Comparison of ENCODE assay signal across 16 cellular contexts in the genomic region with DNA sequence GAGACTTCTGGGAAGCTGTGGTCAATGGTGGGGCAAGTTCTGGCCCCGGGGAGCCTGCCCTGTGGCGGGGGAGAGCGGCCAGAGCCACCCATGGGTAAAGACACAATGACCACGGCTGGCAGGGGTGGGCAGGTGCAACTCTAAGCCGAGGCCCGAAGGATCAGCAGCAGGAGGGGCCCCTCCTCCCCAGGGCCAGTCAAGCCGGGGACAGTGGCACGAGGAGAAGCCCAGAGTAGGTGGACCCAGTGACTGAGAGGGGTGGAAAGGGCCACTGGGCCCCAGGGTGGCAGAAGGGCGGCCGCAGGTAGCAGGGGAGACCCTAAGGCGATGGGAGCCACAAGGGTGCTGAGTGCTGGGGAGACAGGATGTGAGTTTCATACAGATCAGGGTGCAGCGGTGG.
"Had no signal": no experiment of that assay in that cellular context is flagged by ENCODE, and none has a peak within 500 bp of the region (broad histone marks: within the 10 kb centered on the region; RNA-seq: fewer than 3 reads in every experiment).

No MANE protein-coding gene starts in this region.

- H3K27ac ChIP-seq: epithelial cell of prostate, spleen, transverse colon had no signal

- H3K4me3 ChIP-seq: left lung, right lobe of liver, spleen, transverse colon had no signal

- H3K36me3 Mint-ChIP-seq: natural killer cell treated with Interleukin-12 subunit alpha and Interleukin-12 subunit beta and Interleukin-15 and Interleukin-18, amount 100 ng/mL, for 72 hours had no signal

- DNase-seq: activated CD4-positive, alpha-beta T cell treated with anti-CD3 and anti-CD28 coated beads, Interleukin-2, amount 10 ng/mL, durations not matched to agents 7 days and 5 days; activated CD4-positive, CD25-positive, alpha-beta regulatory T cell; anterior cingulate cortex; cerebellar nuclear complex; hippocampal formation; left lung; mesendoderm; posterior cingulate gyrus; right lobe of liver; spleen; transverse colon had no signal

- H3K27ac Mint-ChIP-seq: activated CD4-positive, alpha-beta T cell treated with anti-CD3 and anti-CD28 coated beads, Interleukin-2, amount 10 ng/mL, durations not matched to agents 7 days and 5 days; dendritic cell treated with granulocyte-macrophage colony-stimulating factor and Interleukin-4, amounts not matched to agents 40 ng/mL and 50 ng/mL, for 4 days had no signal

- ATAC-seq: activated T-helper 17 cell treated with anti-CD3 and anti-CD28 coated beads, Interleukin-2, amount 50 U/mL, for 72 hours; left lung; natural killer cell treated with Interleukin-12 subunit alpha and Interleukin-12 subunit beta and Interleukin-15 and Interleukin-18, amount 100 ng/mL, for 72 hours; right lobe of liver had no signal

- H3K9me3 ChIP-seq: left lung, right lobe of liver, spleen, transverse colon had no signal

- H3K4me3 Mint-ChIP-seq: activated CD4-positive, alpha-beta T cell treated with anti-CD3 and anti-CD28 coated beads, Interleukin-2, amount 10 ng/mL, durations not matched to agents 7 days and 5 days; activated naive CD8-positive, alpha-beta T cell; activated T-helper 17 cell treated with anti-CD3 and anti-CD28 coated beads, Interleukin-2, amount 50 U/mL, for 72 hours; dendritic cell treated with granulocyte-macrophage colony-stimulating factor and Interleukin-4, amounts not matched to agents 40 ng/mL and 50 ng/mL, for 4 days; natural killer cell treated with Interleukin-12 subunit alpha and Interleukin-12 subunit beta and Interleukin-15 and Interleukin-18, amount 100 ng/mL, for 72 hours had no signal

- H3K9me3 Mint-ChIP-seq: activated CD4-positive, alpha-beta T cell treated with anti-CD3 and anti-CD28 coated beads, Interleukin-2, amount 10 ng/mL, durations not matched to agents 7 days and 5 days; activated T-helper 17 cell treated with anti-CD3 and anti-CD28 coated beads, Interleukin-2, amount 50 U/mL, for 72 hours; dendritic cell treated with granulocyte-macrophage colony-stimulating factor and Interleukin-4, amounts not matched to agents 40 ng/mL and 50 ng/mL, for 4 days; natural killer cell treated with Interleukin-12 subunit alpha and Interleukin-12 subunit beta and Interleukin-15 and Interleukin-18, amount 100 ng/mL, for 72 hours had no signal

- H3K27me3 ChIP-seq: left lung, right lobe of liver, spleen, transverse colon had no signal

- H3K27me3 Mint-ChIP-seq: activated CD4-positive, alpha-beta T cell treated with anti-CD3 and anti-CD28 coated beads, Interleukin-2, amount 10 ng/mL, durations not matched to agents 7 days and 5 days; activated naive CD8-positive, alpha-beta T cell; activated T-helper 17 cell treated with anti-CD3 and anti-CD28 coated beads, Interleukin-2, amount 50 U/mL, for 72 hours; dendritic cell treated with granulocyte-macrophage colony-stimulating factor and Interleukin-4, amounts not matched to agents 40 ng/mL and 50 ng/mL, for 4 days; natural killer cell treated with Interleukin-12 subunit alpha and Interleukin-12 subunit beta and Interleukin-15 and Interleukin-18, amount 100 ng/mL, for 72 hours had no signal
